ENCODE assay signal across 11 cellular contexts in genomic region chr5:169648725-169649124, GRCh38. TPM values are rescaled to one million over a fixed set of nuclear protein-coding genes. Genes with fewer than 3 reads are reported as not detected.
DNase-seq lines count a peak whose midpoint lies in the region; ATAC-seq, FAIRE-seq and TF ChIP-seq lines count a peak whose summit lies in the region.
"Had no signal": no experiment of that assay in that cellular context is flagged by ENCODE, and none has a peak within 500 bp of the region (broad histone marks: within the 10 kb centered on the region; RNA-seq: fewer than 3 reads in every experiment).

No MANE protein-coding gene starts in this region.

- peak overlapping the region; percentile 74 to 93 (median 88) for H3K27ac Mint-ChIP-seq in CD4-positive, CD25-positive, alpha-beta regulatory T cell
- H3K27ac Mint-ChIP-seq in activated naive CD8-positive, alpha-beta T cell: peak overlapping the region; percentile 95
- peak overlapping the region in 5 of 6 donors; percentile 41 to 90 (median 75) for H3K27ac Mint-ChIP-seq in naive B cell

- no peaks in the 10 kb centered on the region for H3K27me3 Mint-ChIP-seq in CD4-positive, CD25-positive, alpha-beta regulatory T cell
- H3K27me3 Mint-ChIP-seq in activated naive CD8-positive, alpha-beta T cell: no peaks in the 10 kb centered on the region
- no peaks in the 10 kb centered on the region for H3K27me3 Mint-ChIP-seq in naive B cell

- intact Hi-C loops in prostate gland (cut with DNase I): no loop called here

- peaks cover 57% of the 10 kb centered on the region for H3K36me3 Mint-ChIP-seq in CD4-positive, CD25-positive, alpha-beta regulatory T cell
- peaks cover 20% of the 10 kb centered on the region for H3K36me3 Mint-ChIP-seq in activated naive CD8-positive, alpha-beta T cell
- peaks cover 13 to 25% of the 10 kb centered on the region in 2 donors for H3K36me3 Mint-ChIP-seq in naive B cell

- 58% methylated on average over 11 of the region's 11 CpGs for WGBS in prostate gland

- H3K9me3 ChIP-seq in CD4-positive, CD25-positive, alpha-beta regulatory T cell (ENCODE audit: control insufficient read depth in 2 of 2, low read length in 2 of 2): no peaks in the 10 kb centered on the region
- no peaks in the 10 kb centered on the region for H3K9me3 ChIP-seq in prostate gland

- H3K9me3 Mint-ChIP-seq in CD4-positive, CD25-positive, alpha-beta regulatory T cell: no peaks in the 10 kb centered on the region
- no peaks in the 10 kb centered on the region for H3K9me3 Mint-ChIP-seq in activated naive CD8-positive, alpha-beta T cell (ENCODE audit: low read depth)
- H3K9me3 Mint-ChIP-seq in naive B cell: peaks cover 0 to 5% (median 2%) of the 10 kb centered on the region in 7 donors

- no peak for ATAC-seq in CD4-positive, CD25-positive, alpha-beta regulatory T cell (ENCODE audit: low read depth in 2 of 2)
- no peak for ATAC-seq in naive B cell (ENCODE audit: low read depth in 2 of 2)
- no peak for ATAC-seq in HG02973 (IDR thresholded peaks at IDR 0.05; ENCODE audit: unreplicated experiment)

- no peak for TF ChIP-seq CTCF in prostate gland (IDR thresholded peaks at IDR 0.05)

- H3K27ac ChIP-seq in CD4-positive, CD25-positive, alpha-beta regulatory T cell (ENCODE audit: insufficient read depth, low read length, poor library complexity, severe bottlenecking): no peak overlapping the region
- no peak overlapping the region for H3K27ac ChIP-seq in prostate gland

- no peaks in the 10 kb centered on the region for H3K27me3 ChIP-seq in CD4-positive, CD25-positive, alpha-beta regulatory T cell (ENCODE audit: control insufficient read depth, insufficient read depth, low read length)
- H3K27me3 ChIP-seq in prostate gland (replicated peaks; ENCODE audit: insufficient read depth): no peaks in the 10 kb centered on the region

- TF ChIP-seq POLR2A in GM12892 (IDR thresholded peaks at IDR 0.05; ENCODE audit: low read depth, low read length) (no peak), prostate gland (IDR thresholded peaks at IDR 0.05) (no peak)

- H3K4me3 Mint-ChIP-seq in CD4-positive, CD25-positive, alpha-beta regulatory T cell: peak overlapping the region; percentile 35 to 78 (median 60)
- H3K4me3 Mint-ChIP-seq in activated naive CD8-positive, alpha-beta T cell: peak overlapping the region; percentile 68
- H3K4me3 Mint-ChIP-seq in naive B cell: peak overlapping the region in 6 of 8 donors; percentile 12 to 82 (median 46)

- peaks cover 19 to 97% (median 90%) of the 10 kb centered on the region in 4 donors for H3K4me1 Mint-ChIP-seq in CD4-positive, CD25-positive, alpha-beta regulatory T cell
- H3K4me1 Mint-ChIP-seq in activated naive CD8-positive, alpha-beta T cell (ENCODE audit: low read depth): peaks cover 93% of the 10 kb centered on the region
- H3K4me1 Mint-ChIP-seq in naive B cell: peaks cover 82 to 96% (median 90%) of the 10 kb centered on the region in 3 donors

- FAIRE-seq in GM12892 (lab: Jason Lieb, UNC): peak; percentile 33
- FAIRE-seq in frontal cortex (lab: Jason Lieb, UNC): no peak
- FAIRE-seq: endometrium had no signal

- H3K4me1 ChIP-seq in CD4-positive, CD25-positive, alpha-beta regulatory T cell (ENCODE audit: control insufficient read depth, insufficient read depth, low read length, poor library complexity, severe bottlenecking): peaks cover 73% of the 10 kb centered on the region
- H3K4me1 ChIP-seq in prostate gland (replicated peaks): no peaks in the 10 kb centered on the region

- H3K4me3 ChIP-seq in CD4-positive, CD25-positive, alpha-beta regulatory T cell (ENCODE audit: low read depth, low read length): peak overlapping the region; percentile 52
- no peak overlapping the region for H3K4me3 ChIP-seq in prostate gland

- DNase-seq in CD4-positive, CD25-positive, alpha-beta regulatory T cell: no peak
- DNase-seq in GM12892 (ENCODE audit: insufficient read length) (no peak), naive B cell (no peak), frontal cortex (ENCODE audit: low spot score in 2 of 2) (no peak), Kasumi-1 (lab: John Stamatoyannopoulos, UW) (no peak), prostate gland (ENCODE audit: low spot score) (no peak)
- DNase-seq: activated effector memory CD4-positive, alpha-beta T cell treated with anti-CD3 and anti-CD28 coated beads, Interleukin-2, amount 50 U/mL, for 16 hours; NCI-H748 treated with DMSO at 0.1 percent for 48 hours had no signal

- peaks cover 5% of the 10 kb centered on the region for H3K36me3 ChIP-seq in CD4-positive, CD25-positive, alpha-beta regulatory T cell (ENCODE audit: control insufficient read depth, insufficient read depth, low read length)
- H3K36me3 ChIP-seq in prostate gland: no peaks in the 10 kb centered on the region

RNA-seq across cellular contexts. Expression of gene DOCK2, which starts 11.7 kb away (rescaled TPM):
- total RNA-seq in CD4-positive, CD25-positive, alpha-beta regulatory T cell: 354 TPM
- polyA plus RNA-seq in CD4-positive, CD25-positive, alpha-beta regulatory T cell: 10 to 100 TPM; 65.9 to 76.0 (median 69.4) TPM
- polyA plus RNA-seq in GM12892 (2012; ENCODE audit: missing spikeins): 71.2 TPM
- polyA plus RNA-seq in naive B cell (ENCODE audit: low read depth in 6 of 6): 100 to 1,000 TPM in 4 of 6 donors, 10 to 100 TPM in 2; 62.1 to 165 (median 106) TPM
- total RNA-seq in frontal cortex (3.3 TPM), prostate gland (1 to 10 TPM; 2.5 to 6.2 TPM)

Comparison
In these comparisons a context has a peak if more than half of its experiments do, and no peak if none do; other contexts are left out.
1. RNA of gene DOCK2, which starts 11.7 kb away (total RNA-seq): 354 TPM in CD4-positive, CD25-positive, alpha-beta regulatory T cell (single experiment); 2.5 to 6.2 TPM in prostate gland and 3.3 TPM in frontal cortex (single experiment); every median in the first group is over 10 times any median in the second.
2. Peak in every context shown above with its lines, with median percentiles within 50 percentile points of each other: H3K27ac Mint-ChIP-seq and H3K4me3 Mint-ChIP-seq.